In genomic region chr11:35160248-35160820, GRCh38 we compare ENCODE assay signal across 16 cellular contexts. TPM values are rescaled to one million over a fixed set of nuclear protein-coding genes. Genes with fewer than 3 reads are reported as not detected.
DNase-seq lines count a peak whose midpoint lies in the region; ATAC-seq lines count a peak whose summit lies in the region.
"Had no signal": no experiment of that assay in that cellular context is flagged by ENCODE, and none has a peak within 500 bp of the region (broad histone marks: within the 10 kb centered on the region; RNA-seq: fewer than 3 reads in every experiment).

No MANE protein-coding gene starts in this region.

- peaks cover 88% of the 10 kb centered on the region for H3K4me1 Mint-ChIP-seq in T-helper 17 cell
- H3K4me1 Mint-ChIP-seq in effector memory CD8-positive, alpha-beta T cell (ENCODE audit: low read depth in 2 of 2), result peaks cover 77 to 86% of the 10 kb centered on the region in 2 donors
- H3K4me1 Mint-ChIP-seq in stimulated activated effector memory CD8-positive, alpha-beta T cell treated with anti-CD3 and anti-CD28 coated beads, Interleukin-12 subunit alpha, Interleukin-12 subunit beta, amount 100 ng/mL, for 72 hours, result peaks cover 88% of the 10 kb centered on the region

- DNase-seq in DMS79 treated with DMSO at 0.1 percent for 48 hours (lab: John Stamatoyannopoulos, UW) (peak; percentile 79), DMS79 (lab: John Stamatoyannopoulos, UW) (no peak), T-helper 17 cell (no peak), NCI-H1105 (lab: John Stamatoyannopoulos, UW) (no peak), NCI-H2196 treated with DMSO at 0.1 percent for 48 hours (lab: John Stamatoyannopoulos, UW; ENCODE audit: unreplicated experiment) (no peak)
- DNase-seq in effector memory CD8-positive, alpha-beta T cell, result peak in 2 of 3 experiments; percentile 40 to 46
- no peak for DNase-seq in stimulated activated effector memory CD8-positive, alpha-beta T cell treated with anti-CD3 and anti-CD28 coated beads, Interleukin-12 subunit alpha, Interleukin-12 subunit beta, amount 100 ng/mL, for 72 hours (ENCODE audit: low spot score in 2 of 2)
- DNase-seq: activated gamma-delta T cell; cortex of kidney; DMS153; left colon; NCI-H2081; PC-3; stimulated activated CD4-positive, alpha-beta T cell treated with anti-CD3 and anti-CD28 coated beads, Interleukin-2, amount 100 ng/mL, for 48 hours had no signal

- peak overlapping the region; percentile 99 for H3K27ac Mint-ChIP-seq in T-helper 17 cell
- peak overlapping the region; percentile 99 to 100 for H3K27ac Mint-ChIP-seq in effector memory CD8-positive, alpha-beta T cell
- H3K27ac Mint-ChIP-seq in stimulated activated effector memory CD8-positive, alpha-beta T cell treated with anti-CD3 and anti-CD28 coated beads, Interleukin-12 subunit alpha, Interleukin-12 subunit beta, amount 100 ng/mL, for 72 hours, result peak overlapping the region; percentile 65

- no peaks in the 10 kb centered on the region for H3K9me3 Mint-ChIP-seq in effector memory CD8-positive, alpha-beta T cell
- no peaks in the 10 kb centered on the region for H3K9me3 Mint-ChIP-seq in stimulated activated effector memory CD8-positive, alpha-beta T cell treated with anti-CD3 and anti-CD28 coated beads, Interleukin-12 subunit alpha, Interleukin-12 subunit beta, amount 100 ng/mL, for 72 hours

- peak overlapping the region; percentile 84 for H3K4me3 Mint-ChIP-seq in T-helper 17 cell
- H3K4me3 Mint-ChIP-seq in effector memory CD8-positive, alpha-beta T cell, result peak overlapping the region; percentile 77 to 79
- H3K4me3 Mint-ChIP-seq in stimulated activated effector memory CD8-positive, alpha-beta T cell treated with anti-CD3 and anti-CD28 coated beads, Interleukin-12 subunit alpha, Interleukin-12 subunit beta, amount 100 ng/mL, for 72 hours, result peak overlapping the region; percentile 50

- H3K9me3 ChIP-seq in T-helper 17 cell (ENCODE audit: control insufficient read depth, low read length, poor library complexity, severe bottlenecking), result no peaks in the 10 kb centered on the region

- H3K36me3 Mint-ChIP-seq in T-helper 17 cell (ENCODE audit: low read depth), result peaks cover 5% of the 10 kb centered on the region
- H3K36me3 Mint-ChIP-seq in effector memory CD8-positive, alpha-beta T cell (ENCODE audit: insufficient read depth), result peaks cover 90% of the 10 kb centered on the region
- H3K36me3 Mint-ChIP-seq in stimulated activated effector memory CD8-positive, alpha-beta T cell treated with anti-CD3 and anti-CD28 coated beads, Interleukin-12 subunit alpha, Interleukin-12 subunit beta, amount 100 ng/mL, for 72 hours, result peaks cover 66% of the 10 kb centered on the region

- ATAC-seq in T-helper 17 cell (peak; percentile 21), GM21619 (IDR thresholded peaks at IDR 0.05; ENCODE audit: unreplicated experiment) (no peak)
- ATAC-seq in effector memory CD8-positive, alpha-beta T cell (replicated peaks), result peak; percentile 67
- peak; percentile 73 for ATAC-seq in stimulated activated effector memory CD8-positive, alpha-beta T cell treated with anti-CD3 and anti-CD28 coated beads, Interleukin-12 subunit alpha, Interleukin-12 subunit beta, amount 100 ng/mL, for 72 hours
- ATAC-seq: GM12878, left colon, PC-3 had no signal

- H3K27me3 Mint-ChIP-seq in T-helper 17 cell, result no peaks in the 10 kb centered on the region
- H3K27me3 Mint-ChIP-seq in effector memory CD8-positive, alpha-beta T cell, result no peaks in the 10 kb centered on the region

RNA-seq across cellular contexts. Expression of gene CD44, which starts 21.4 kb away (rescaled TPM):
- 1,000 to 10,000 TPM; 1,118 to 1,497 TPM for total RNA-seq in T-helper 17 cell

Comparison
In these comparisons a context has a peak if more than half of its experiments do, and no peak if none do; other contexts are left out.
1. DNase-seq: peak in DMS79 treated with DMSO at 0.1 percent for 48 hours (single experiment) and effector memory CD8-positive, alpha-beta T cell (2 of 3); none in DMS79 (single experiment), T-helper 17 cell (0 of 3), stimulated activated effector memory CD8-positive, alpha-beta T cell treated with anti-CD3 and anti-CD28 coated beads, Interleukin-12 subunit alpha, Interleukin-12 subunit beta, amount 100 ng/mL, for 72 hours (0 of 2), NCI-H1105 (single experiment) and NCI-H2196 treated with DMSO at 0.1 percent for 48 hours (single experiment).
2. Peak in every context shown above with its lines, with median percentiles within 50 percentile points of each other: H3K27ac Mint-ChIP-seq and H3K4me3 Mint-ChIP-seq.